1 cellular context compared by ENCODE assay signal in genomic region chr18:13572721-13573120, GRCh38.
TF ChIP-seq lines count a peak whose summit lies in the region.

No MANE protein-coding gene starts in this region.

TF ChIP-seq in GM23338, 12 proteins besides CTCF, POLR2A, EP300 and RAD21 (continued from another document):
- TF ChIP-seq ZNF462 (CRISPR knock-in tag; IDR thresholded peaks at IDR 0.05), result no peak
- TF ChIP-seq STAT1 (IDR thresholded peaks at IDR 0.05; ENCODE audit: unreplicated experiment), result no peak
- TF ChIP-seq CREB1 (CRISPR knock-in tag; IDR thresholded peaks at IDR 0.05; ENCODE audit: low read depth), result no peak
- no peak for TF ChIP-seq EZH2 (IDR thresholded peaks at IDR 0.05; ENCODE audit: low read depth, unreplicated experiment)
- no peak for TF ChIP-seq EZH2phosphoT487 (IDR thresholded peaks at IDR 0.05; ENCODE audit: unreplicated experiment)
- no peak for TF ChIP-seq ETS1 (IDR thresholded peaks at IDR 0.05)
- no peak for TF ChIP-seq NANOG (IDR thresholded peaks at IDR 0.05; ENCODE audit: borderline replicate concordance)
- no peak for TF ChIP-seq POLR2AphosphoS5 (IDR thresholded peaks at IDR 0.05; ENCODE audit: low read depth)
- TF ChIP-seq JUNB (IDR thresholded peaks at IDR 0.05; ENCODE audit: unreplicated experiment), result no peak
- no peak for TF ChIP-seq ZNF331 (CRISPR knock-in tag; IDR thresholded peaks at IDR 0.05; ENCODE audit: low read depth)
- no peak for TF ChIP-seq ZNF114 (CRISPR knock-in tag; IDR thresholded peaks at IDR 0.05)
